In genomic region chr12:89350661-89351488, GRCh38 we compare ENCODE assay signal across 8 cellular contexts. TPM values are rescaled to one million over a fixed set of nuclear protein-coding genes. Genes with fewer than 3 reads are reported as not detected.
DNase-seq lines count a peak whose midpoint lies in the region; ATAC-seq and TF ChIP-seq lines count a peak whose summit lies in the region.

No MANE protein-coding gene starts in this region.

- CTCF ChIA-PET in A673 (lab: Charles Lee): interaction anchor here (0.7 kb wide), 1 partner anchor 332 kb away, joined by 3 read pairs; no protein-coding TSS in a partner anchor
- CTCF ChIA-PET in HEK293T (lab: Yijun Ruan, JAX): interaction anchor here (1.0 to 1.4 kb wide), 2 partner anchors 17 to 300 kb away, joined by 4 read pairs; no protein-coding TSS in a partner anchor

- no peak for ATAC-seq in activated T-cell treated with anti-CD3 and anti-CD28 coated beads, Interleukin-2, amount 50 U/mL, for 4 hours
- no peak for ATAC-seq in HG02763 (IDR thresholded peaks at IDR 0.05; ENCODE audit: unreplicated experiment)

- H3K27ac ChIP-seq in A673 (ENCODE audit: low read depth, low read length, poor library complexity, severe bottlenecking) (peak overlapping the region; percentile 97), parathyroid adenoma (peak overlapping the region; percentile 100)

- H3K4me1 Mint-ChIP-seq in activated T-cell treated with anti-CD3 and anti-CD28 coated beads, Interleukin-2, amount 50 U/mL, for 4 hours (ENCODE audit: low read depth): peaks cover 71% of the 10 kb centered on the region

- peak overlapping the region; percentile 98 for H3K4me2 ChIP-seq in parathyroid adenoma (ENCODE audit: low read length)

- POLR2A ChIA-PET in A673 (lab: Charles Lee; ENCODE audit: low non-redundant PET): interaction anchor here (1.7 to 2.3 kb wide), 2 partner anchors 40 to 101 kb away, joined by 6 to 10 read pairs; no protein-coding TSS in a partner anchor
- POLR2A ChIA-PET in HEK293T (lab: Yijun Ruan, JAX): interaction anchor here (1.0 to 1.3 kb wide), 2 partner anchors 34 to 337 kb away, joined by 3 to 5 read pairs; no protein-coding TSS in a partner anchor

- peaks cover 18% of the 10 kb centered on the region for H3K36me3 Mint-ChIP-seq in activated T-cell treated with anti-CD3 and anti-CD28 coated beads, Interleukin-2, amount 50 U/mL, for 4 hours (ENCODE audit: insufficient read depth)

- H2AFZ ChIP-seq in parathyroid adenoma: peak overlapping the region; percentile 27

- peaks cover 51% of the 10 kb centered on the region for H3K79me2 ChIP-seq in parathyroid adenoma

- H3K27me3 ChIP-seq in A673 (replicated peaks; ENCODE audit: insufficient read depth, low read depth, low read length, poor library complexity) (no peaks in the 10 kb centered on the region), parathyroid adenoma (ENCODE audit: control insufficient read depth, insufficient read depth, low read length) (no peaks in the 10 kb centered on the region)

- H3K36me3 ChIP-seq in A673 (ENCODE audit: insufficient read depth, low read length, poor library complexity, severe bottlenecking) (peaks cover 42% of the 10 kb centered on the region), parathyroid adenoma (ENCODE audit: control insufficient read depth, insufficient read depth, low read length) (no peaks in the 10 kb centered on the region)

- H3K9me3 Mint-ChIP-seq in activated T-cell treated with anti-CD3 and anti-CD28 coated beads, Interleukin-2, amount 50 U/mL, for 4 hours: no peaks in the 10 kb centered on the region

- H3K4me3 Mint-ChIP-seq in activated T-cell treated with anti-CD3 and anti-CD28 coated beads, Interleukin-2, amount 50 U/mL, for 4 hours: peak overlapping the region; percentile 95

- H3K4me1 ChIP-seq in A673 (ENCODE audit: insufficient read depth, low read length, poor library complexity, severe bottlenecking): peaks cover 22% of the 10 kb centered on the region
- peaks cover 34% of the 10 kb centered on the region for H3K4me1 ChIP-seq in parathyroid adenoma

- peak overlapping the region; percentile 99 for H3K9ac ChIP-seq in parathyroid adenoma

- H3K4me3 ChIP-seq in A673 (ENCODE audit: low read depth, low read length, poor library complexity, severe bottlenecking): peak overlapping the region; percentile 68
- peak overlapping the region; percentile 82 for H3K4me3 ChIP-seq in HFF-Myc (replicated peaks; ENCODE audit: low read depth, low read length)
- H3K4me3 ChIP-seq in parathyroid adenoma (ENCODE audit: low read depth, low read length): peak overlapping the region; percentile 88

- no peaks in the 10 kb centered on the region for H3K9me3 ChIP-seq in A673 (ENCODE audit: low read depth, low read length, poor library complexity, severe bottlenecking)
- no peaks in the 10 kb centered on the region for H3K9me3 ChIP-seq in parathyroid adenoma (ENCODE audit: control insufficient read depth, low read length)

- no TSS peak for BruUV-seq in A673 (replicated peaks; lab: Mats Ljungman, UMichigan)

- DNase-seq in A673 (ENCODE audit: low spot score) (peak; percentile 59), HFF-Myc (ENCODE audit: extremely low read depth, low read depth) (no peak), foreskin melanocyte (peak; percentile 20), activated gamma-delta T cell treated with Interleukin-2 at 50 U/mL for 16 hours (no peak), HEK293T (ENCODE audit: extremely low spot score) (no peak)
- peak; percentile 12 for DNase-seq in activated T-cell treated with anti-CD3 and anti-CD28 coated beads, Interleukin-2, amount 50 U/mL, for 4 hours

- TF ChIP-seq CTCF in A673 (conservative IDR thresholded peaks at IDR 0.05; ENCODE audit: low read depth, low read length) (no peak), HFF-Myc (IDR thresholded peaks at IDR 0.05; ENCODE audit: low read depth, low read length, missing control alignments) (no peak), parathyroid adenoma (IDR thresholded peaks at IDR 0.05) (no peak)

- intact Hi-C loops in A673 (cut with micrococcal nuclease; ENCODE audit: unreplicated experiment): no loop called here

- no peaks in the 10 kb centered on the region for H3K27me3 Mint-ChIP-seq in activated T-cell treated with anti-CD3 and anti-CD28 coated beads, Interleukin-2, amount 50 U/mL, for 4 hours (ENCODE audit: low read depth)

TF ChIP-seq in HEK293T, 16 proteins besides CTCF, POLR2A, EP300 and RAD21:
- TF ChIP-seq SUZ12 (IDR thresholded peaks at IDR 0.05) (no peak), BHLHE40 (IDR thresholded peaks at IDR 0.05; ENCODE audit: borderline replicate concordance) (no peak), CTBP1 (IDR thresholded peaks at IDR 0.05; ENCODE audit: borderline replicate concordance) (no peak), NFRKB (IDR thresholded peaks at IDR 0.05) (no peak), TARDBP (IDR thresholded peaks at IDR 0.05) (no peak), ELF4 (IDR thresholded peaks at IDR 0.05) (no peak), ZNF384 (IDR thresholded peaks at IDR 0.05) (no peak), FOXM1 (IDR thresholded peaks at IDR 0.05; ENCODE audit: borderline replicate concordance) (no peak), LEF1 (IDR thresholded peaks at IDR 0.05; ENCODE audit: borderline replicate concordance) (no peak), FOXA1 (IDR thresholded peaks at IDR 0.05) (no peak), L3MBTL2 (conservative IDR thresholded peaks at IDR 0.05) (no peak)

RNA-seq across cellular contexts. Expression of gene DUSP6, which starts 1.4 kb away (rescaled TPM):
- total RNA-seq in A673 (2021): 207 and 226 TPM in 2 replicates
- total RNA-seq in activated T-cell treated with anti-CD3 and anti-CD28 coated beads, Interleukin-2, amount 50 U/mL, for 4 hours: 100 to 1,000 TPM in 1 of 3 donors, 10 to 100 TPM in 2; 73.6 to 114 (median 74.4) TPM

Comparison
In these comparisons a context has a peak if more than half of its experiments do, and no peak if none do; other contexts are left out.
1. DNase-seq: peak in A673 (single experiment), activated T-cell treated with anti-CD3 and anti-CD28 coated beads, Interleukin-2, amount 50 U/mL, for 4 hours (single experiment) and foreskin melanocyte (single experiment); none in HFF-Myc (single experiment), activated gamma-delta T cell treated with Interleukin-2 at 50 U/mL for 16 hours (single experiment) and HEK293T (single experiment).
2. Peak in every context shown above with its lines, with median percentiles within 50 percentile points of each other: H3K4me3 ChIP-seq.